Comparison of ENCODE assay signal across 1 cellular context in the genomic region with DNA sequence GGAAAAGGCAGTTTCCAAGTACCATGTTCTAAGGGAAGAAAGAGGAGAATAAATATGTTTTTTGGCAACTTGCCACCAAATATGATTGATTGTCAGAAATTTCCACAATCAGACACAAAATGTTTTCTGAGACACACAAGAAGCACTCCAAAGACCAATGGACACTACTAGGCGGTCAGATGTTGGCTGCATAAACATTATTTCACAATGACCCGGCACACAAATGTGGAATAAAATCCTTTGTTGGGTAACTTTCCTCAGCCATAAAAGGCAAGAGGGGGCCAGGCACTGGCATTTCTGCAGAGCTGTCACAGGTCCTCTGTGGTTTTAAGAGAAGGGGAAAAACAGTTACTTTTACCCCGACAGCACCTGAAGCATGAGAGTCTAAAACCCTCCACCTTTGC.
TF ChIP-seq lines count a peak whose summit lies in the region.

No MANE protein-coding gene starts in this region.

TF ChIP-seq in K562, 482 proteins besides CTCF, POLR2A, EP300 and RAD21 (continued from another document and continues in another):
- TF ChIP-seq, protein P1, sequence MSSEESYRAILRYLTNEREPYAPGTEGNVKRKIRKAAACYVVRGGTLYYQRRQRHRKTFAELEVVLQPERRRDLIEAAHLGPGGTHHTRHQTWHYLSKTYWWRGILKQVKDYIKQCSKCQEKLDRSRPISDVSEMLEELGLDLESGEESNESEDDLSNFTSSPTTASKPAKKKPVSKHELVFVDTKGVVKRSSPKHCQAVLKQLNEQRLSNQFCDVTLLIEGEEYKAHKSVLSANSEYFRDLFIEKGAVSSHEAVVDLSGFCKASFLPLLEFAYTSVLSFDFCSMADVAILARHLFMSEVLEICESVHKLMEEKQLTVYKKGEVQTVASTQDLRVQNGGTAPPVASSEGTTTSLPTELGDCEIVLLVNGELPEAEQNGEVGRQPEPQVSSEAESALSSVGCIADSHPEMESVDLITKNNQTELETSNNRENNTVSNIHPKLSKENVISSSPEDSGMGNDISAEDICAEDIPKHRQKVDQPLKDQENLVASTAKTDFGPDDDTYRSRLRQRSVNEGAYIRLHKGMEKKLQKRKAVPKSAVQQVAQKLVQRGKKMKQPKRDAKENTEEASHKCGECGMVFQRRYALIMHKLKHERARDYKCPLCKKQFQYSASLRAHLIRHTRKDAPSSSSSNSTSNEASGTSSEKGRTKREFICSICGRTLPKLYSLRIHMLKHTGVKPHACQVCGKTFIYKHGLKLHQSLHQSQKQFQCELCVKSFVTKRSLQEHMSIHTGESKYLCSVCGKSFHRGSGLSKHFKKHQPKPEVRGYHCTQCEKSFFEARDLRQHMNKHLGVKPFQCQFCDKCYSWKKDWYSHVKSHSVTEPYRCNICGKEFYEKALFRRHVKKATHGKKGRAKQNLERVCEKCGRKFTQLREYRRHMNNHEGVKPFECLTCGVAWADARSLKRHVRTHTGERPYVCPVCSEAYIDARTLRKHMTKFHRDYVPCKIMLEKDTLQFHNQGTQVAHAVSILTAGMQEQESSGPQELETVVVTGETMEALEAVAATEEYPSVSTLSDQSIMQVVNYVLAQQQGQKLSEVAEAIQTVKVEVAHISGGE (CRISPR knock-in tag; IDR thresholded peaks at IDR 0.05), result no peak
- TF ChIP-seq ZFPM2 (CRISPR knock-in tag; IDR thresholded peaks at IDR 0.05) (no peak), EZH2 (IDR thresholded peaks at IDR 0.05; ENCODE audit: borderline replicate concordance, low read depth, low read length) (no peak), ZNF766 (CRISPR knock-in tag; conservative IDR thresholded peaks at IDR 0.05) (no peak), EP400 (IDR thresholded peaks at IDR 0.05) (no peak), NR3C1 (CRISPR knock-in tag; IDR thresholded peaks at IDR 0.05) (no peak), FOXK1 (CRISPR knock-in tag; IDR thresholded peaks at IDR 0.05; ENCODE audit: borderline replicate concordance) (no peak), KDM2B (CRISPR knock-in tag; IDR thresholded peaks at IDR 0.05) (no peak), RBM17 (IDR thresholded peaks at IDR 0.05; ENCODE audit: borderline replicate concordance, low read depth, low read length) (no peak), ZNF282 (CRISPR knock-in tag; IDR thresholded peaks at IDR 0.05) (no peak), POLR2B (IDR thresholded peaks at IDR 0.05; ENCODE audit: low read depth, partially characterized antibody) (no peak), HLTF (IDR thresholded peaks at IDR 0.05) (no peak), SMAD2 (IDR thresholded peaks at IDR 0.05; ENCODE audit: low read depth, low read length) (no peak), CBFA2T2 (conservative IDR thresholded peaks at IDR 0.05) (no peak), ARNT (IDR thresholded peaks at IDR 0.05) (0 out of 4 replicates have a peak, but pooled peaks of 1 of the 2 experiments have one; percentile 17), SMAD1 (IDR thresholded peaks at IDR 0.05; ENCODE audit: low read depth, low read length, partially characterized antibody) (peak; percentile 62), SMARCA5 (IDR thresholded peaks at IDR 0.05) (no peak), E2F3 (CRISPR knock-in tag; IDR thresholded peaks at IDR 0.05) (no peak), DACH1 (IDR thresholded peaks at IDR 0.05; ENCODE audit: partially characterized antibody) (no peak), NRF1 (conservative IDR thresholded peaks at IDR 0.05 in 1 of 2, IDR thresholded peaks at IDR 0.05 in 1 of 2) (no peak), TRIM24 (IDR thresholded peaks at IDR 0.05) (no peak), MED1 (CRISPR knock-in tag; IDR thresholded peaks at IDR 0.05; ENCODE audit: borderline replicate concordance) (no peak), ZNF436 (CRISPR knock-in tag; IDR thresholded peaks at IDR 0.05) (no peak), LEF1 (IDR thresholded peaks at IDR 0.05) (no peak), NUFIP1 (IDR thresholded peaks at IDR 0.05; ENCODE audit: partially characterized antibody) (no peak)
- TF ChIP-seq, protein P2, sequence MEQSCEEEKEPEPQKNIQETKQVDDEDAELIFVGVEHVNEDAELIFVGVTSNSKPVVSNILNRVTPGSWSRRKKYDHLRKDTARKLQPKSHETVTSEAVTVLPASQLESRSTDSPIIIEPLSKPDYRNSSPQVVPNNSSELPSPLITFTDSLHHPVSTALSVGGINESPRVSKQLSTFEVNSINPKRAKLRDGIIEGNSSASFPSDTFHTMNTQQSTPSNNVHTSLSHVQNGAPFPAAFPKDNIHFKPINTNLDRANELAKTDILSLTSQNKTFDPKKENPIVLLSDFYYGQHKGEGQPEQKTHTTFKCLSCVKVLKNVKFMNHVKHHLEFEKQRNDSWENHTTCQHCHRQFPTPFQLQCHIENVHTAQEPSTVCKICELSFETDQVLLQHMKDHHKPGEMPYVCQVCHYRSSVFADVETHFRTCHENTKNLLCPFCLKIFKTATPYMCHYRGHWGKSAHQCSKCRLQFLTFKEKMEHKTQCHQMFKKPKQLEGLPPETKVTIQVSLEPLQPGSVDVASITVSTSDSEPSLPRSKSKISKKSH (CRISPR knock-in tag; IDR thresholded peaks at IDR 0.05), result no peak
- TF ChIP-seq, protein P3, sequence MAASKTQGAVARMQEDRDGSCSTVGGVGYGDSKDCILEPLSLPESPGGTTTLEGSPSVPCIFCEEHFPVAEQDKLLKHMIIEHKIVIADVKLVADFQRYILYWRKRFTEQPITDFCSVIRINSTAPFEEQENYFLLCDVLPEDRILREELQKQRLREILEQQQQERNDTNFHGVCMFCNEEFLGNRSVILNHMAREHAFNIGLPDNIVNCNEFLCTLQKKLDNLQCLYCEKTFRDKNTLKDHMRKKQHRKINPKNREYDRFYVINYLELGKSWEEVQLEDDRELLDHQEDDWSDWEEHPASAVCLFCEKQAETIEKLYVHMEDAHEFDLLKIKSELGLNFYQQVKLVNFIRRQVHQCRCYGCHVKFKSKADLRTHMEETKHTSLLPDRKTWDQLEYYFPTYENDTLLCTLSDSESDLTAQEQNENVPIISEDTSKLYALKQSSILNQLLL (CRISPR knock-in tag; IDR thresholded peaks at IDR 0.05; ENCODE audit: borderline replicate concordance), result no peak
- TF ChIP-seq, protein P4, sequence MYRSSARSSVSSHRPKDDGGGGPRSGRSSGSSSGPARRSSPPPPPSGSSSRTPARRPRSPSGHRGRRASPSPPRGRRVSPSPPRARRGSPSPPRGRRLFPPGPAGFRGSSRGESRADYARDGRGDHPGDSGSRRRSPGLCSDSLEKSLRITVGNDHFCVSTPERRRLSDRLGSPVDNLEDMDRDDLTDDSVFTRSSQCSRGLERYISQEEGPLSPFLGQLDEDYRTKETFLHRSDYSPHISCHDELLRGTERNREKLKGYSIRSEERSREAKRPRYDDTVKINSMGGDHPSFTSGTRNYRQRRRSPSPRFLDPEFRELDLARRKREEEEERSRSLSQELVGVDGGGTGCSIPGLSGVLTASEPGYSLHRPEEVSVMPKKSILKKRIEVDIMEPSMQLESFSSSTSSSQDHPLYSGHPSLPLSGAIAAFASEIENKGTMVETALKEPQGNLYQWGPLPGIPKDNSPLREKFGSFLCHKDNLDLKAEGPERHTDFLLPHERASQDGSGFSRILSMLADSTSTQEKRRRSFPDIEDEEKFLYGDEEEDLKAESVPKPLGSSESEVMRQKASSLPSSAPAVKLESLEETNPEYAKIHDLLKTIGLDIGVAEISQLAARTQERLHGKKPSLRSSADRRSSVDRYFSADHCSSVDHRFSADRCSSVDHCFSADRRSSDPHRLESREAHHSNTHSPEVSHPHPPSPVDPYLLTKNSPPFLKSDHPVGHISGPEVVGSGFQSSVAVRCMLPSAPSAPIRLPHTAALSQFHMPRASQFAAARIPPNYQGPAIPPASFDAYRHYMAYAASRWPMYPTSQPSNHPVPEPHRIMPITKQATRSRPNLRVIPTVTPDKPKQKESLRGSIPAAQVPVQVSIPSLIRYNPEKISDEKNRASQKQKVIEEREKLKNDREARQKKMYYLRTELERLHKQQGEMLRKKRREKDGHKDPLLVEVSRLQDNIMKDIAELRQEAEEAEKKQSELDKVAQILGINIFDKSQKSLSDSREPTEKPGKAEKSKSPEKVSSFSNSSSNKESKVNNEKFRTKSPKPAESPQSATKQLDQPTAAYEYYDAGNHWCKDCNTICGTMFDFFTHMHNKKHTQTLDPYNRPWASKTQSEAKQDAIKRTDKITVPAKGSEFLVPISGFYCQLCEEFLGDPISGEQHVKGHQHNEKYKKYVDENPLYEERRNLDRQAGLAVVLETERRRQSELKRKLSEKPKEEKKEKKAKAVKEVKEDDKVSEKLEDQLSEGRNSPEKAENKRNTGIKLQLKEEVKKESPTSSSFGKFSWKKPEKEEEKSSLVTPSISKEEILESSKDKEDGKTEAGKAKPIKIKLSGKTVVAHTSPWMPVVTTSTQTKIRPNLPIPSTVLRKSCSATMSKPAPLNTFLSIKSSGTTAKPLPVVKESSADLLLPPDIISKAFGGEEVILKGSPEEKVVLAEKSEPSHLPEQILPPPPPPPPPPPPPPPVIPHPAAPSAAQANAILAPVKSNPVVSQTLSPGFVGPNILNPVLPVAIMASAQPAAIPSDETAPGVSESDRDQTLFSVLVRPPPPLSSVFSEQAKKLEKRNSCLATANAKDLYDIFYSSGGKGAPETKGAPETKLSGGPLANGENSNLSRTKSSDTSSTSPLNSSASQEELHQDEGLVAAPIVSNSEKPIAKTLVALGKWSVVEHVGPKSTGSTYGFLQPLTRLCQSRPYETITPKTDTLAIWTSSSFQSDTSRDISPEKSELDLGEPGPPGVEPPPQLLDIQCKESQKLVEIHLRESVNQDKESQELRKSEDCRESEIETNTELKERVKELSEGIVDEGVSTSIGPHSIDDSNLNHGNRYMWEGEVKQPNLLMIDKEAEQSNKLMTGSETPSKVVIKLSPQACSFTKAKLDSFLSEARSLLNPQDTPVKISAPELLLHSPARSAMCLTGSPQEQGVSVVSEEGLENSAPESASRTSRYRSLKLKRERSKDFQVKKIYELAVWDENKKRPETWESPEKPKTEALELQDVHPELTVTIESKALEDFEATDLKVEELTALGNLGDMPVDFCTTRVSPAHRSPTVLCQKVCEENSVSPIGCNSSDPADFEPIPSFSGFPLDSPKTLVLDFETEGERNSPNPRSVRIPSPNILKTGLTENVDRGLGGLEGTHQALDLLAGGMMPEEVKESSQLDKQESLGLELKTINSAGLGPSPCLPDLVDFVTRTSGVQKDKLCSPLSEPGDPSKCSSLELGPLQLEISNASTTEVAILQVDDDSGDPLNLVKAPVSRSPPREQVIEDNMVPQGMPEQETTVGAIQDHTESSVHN (IDR thresholded peaks at IDR 0.05; ENCODE audit: borderline replicate concordance in 1 of 2, low read depth in 1 of 2), result 0 out of 4 replicates have a peak, but pooled peaks of 1 of the 2 experiments have one; percentile 30
- TF ChIP-seq, protein P5, sequence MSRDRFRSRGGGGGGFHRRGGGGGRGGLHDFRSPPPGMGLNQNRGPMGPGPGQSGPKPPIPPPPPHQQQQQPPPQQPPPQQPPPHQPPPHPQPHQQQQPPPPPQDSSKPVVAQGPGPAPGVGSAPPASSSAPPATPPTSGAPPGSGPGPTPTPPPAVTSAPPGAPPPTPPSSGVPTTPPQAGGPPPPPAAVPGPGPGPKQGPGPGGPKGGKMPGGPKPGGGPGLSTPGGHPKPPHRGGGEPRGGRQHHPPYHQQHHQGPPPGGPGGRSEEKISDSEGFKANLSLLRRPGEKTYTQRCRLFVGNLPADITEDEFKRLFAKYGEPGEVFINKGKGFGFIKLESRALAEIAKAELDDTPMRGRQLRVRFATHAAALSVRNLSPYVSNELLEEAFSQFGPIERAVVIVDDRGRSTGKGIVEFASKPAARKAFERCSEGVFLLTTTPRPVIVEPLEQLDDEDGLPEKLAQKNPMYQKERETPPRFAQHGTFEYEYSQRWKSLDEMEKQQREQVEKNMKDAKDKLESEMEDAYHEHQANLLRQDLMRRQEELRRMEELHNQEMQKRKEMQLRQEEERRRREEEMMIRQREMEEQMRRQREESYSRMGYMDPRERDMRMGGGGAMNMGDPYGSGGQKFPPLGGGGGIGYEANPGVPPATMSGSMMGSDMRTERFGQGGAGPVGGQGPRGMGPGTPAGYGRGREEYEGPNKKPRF (IDR thresholded peaks at IDR 0.05; ENCODE audit: low read depth, low read length), result no peak
- TF ChIP-seq, protein P6, sequence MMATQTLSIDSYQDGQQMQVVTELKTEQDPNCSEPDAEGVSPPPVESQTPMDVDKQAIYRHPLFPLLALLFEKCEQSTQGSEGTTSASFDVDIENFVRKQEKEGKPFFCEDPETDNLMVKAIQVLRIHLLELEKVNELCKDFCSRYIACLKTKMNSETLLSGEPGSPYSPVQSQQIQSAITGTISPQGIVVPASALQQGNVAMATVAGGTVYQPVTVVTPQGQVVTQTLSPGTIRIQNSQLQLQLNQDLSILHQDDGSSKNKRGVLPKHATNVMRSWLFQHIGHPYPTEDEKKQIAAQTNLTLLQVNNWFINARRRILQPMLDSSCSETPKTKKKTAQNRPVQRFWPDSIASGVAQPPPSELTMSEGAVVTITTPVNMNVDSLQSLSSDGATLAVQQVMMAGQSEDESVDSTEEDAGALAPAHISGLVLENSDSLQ (IDR thresholded peaks at IDR 0.05), result peak; percentile 82
- TF ChIP-seq, protein P7, sequence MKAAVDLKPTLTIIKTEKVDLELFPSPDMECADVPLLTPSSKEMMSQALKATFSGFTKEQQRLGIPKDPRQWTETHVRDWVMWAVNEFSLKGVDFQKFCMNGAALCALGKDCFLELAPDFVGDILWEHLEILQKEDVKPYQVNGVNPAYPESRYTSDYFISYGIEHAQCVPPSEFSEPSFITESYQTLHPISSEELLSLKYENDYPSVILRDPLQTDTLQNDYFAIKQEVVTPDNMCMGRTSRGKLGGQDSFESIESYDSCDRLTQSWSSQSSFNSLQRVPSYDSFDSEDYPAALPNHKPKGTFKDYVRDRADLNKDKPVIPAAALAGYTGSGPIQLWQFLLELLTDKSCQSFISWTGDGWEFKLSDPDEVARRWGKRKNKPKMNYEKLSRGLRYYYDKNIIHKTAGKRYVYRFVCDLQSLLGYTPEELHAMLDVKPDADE (conservative IDR thresholded peaks at IDR 0.05; ENCODE audit: control insufficient read depth, low read depth, low read length), result no peak
- TF ChIP-seq, protein P8, sequence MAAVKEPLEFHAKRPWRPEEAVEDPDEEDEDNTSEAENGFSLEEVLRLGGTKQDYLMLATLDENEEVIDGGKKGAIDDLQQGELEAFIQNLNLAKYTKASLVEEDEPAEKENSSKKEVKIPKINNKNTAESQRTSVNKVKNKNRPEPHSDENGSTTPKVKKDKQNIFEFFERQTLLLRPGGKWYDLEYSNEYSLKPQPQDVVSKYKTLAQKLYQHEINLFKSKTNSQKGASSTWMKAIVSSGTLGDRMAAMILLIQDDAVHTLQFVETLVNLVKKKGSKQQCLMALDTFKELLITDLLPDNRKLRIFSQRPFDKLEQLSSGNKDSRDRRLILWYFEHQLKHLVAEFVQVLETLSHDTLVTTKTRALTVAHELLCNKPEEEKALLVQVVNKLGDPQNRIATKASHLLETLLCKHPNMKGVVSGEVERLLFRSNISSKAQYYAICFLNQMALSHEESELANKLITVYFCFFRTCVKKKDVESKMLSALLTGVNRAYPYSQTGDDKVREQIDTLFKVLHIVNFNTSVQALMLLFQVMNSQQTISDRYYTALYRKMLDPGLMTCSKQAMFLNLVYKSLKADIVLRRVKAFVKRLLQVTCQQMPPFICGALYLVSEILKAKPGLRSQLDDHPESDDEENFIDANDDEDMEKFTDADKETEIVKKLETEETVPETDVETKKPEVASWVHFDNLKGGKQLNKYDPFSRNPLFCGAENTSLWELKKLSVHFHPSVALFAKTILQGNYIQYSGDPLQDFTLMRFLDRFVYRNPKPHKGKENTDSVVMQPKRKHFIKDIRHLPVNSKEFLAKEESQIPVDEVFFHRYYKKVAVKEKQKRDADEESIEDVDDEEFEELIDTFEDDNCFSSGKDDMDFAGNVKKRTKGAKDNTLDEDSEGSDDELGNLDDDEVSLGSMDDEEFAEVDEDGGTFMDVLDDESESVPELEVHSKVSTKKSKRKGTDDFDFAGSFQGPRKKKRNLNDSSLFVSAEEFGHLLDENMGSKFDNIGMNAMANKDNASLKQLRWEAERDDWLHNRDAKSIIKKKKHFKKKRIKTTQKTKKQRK (IDR thresholded peaks at IDR 0.05; ENCODE audit: borderline replicate concordance, low read depth, low read length), result no peak
